35 cellular contexts compared by ENCODE assay signal in genomic region chr14:55645845-55646832, GRCh38.
A peak's percentile ranks its signal among the peaks of the same experiment; 100 is the strongest.
DNase-seq lines count a peak whose midpoint lies in the region; ATAC-seq and TF ChIP-seq lines count a peak whose summit lies in the region.
"Had no signal": no experiment of that assay in that cellular context is flagged by ENCODE, and none has a peak within 500 bp of the region (broad histone marks: within the 10 kb centered on the region; RNA-seq: fewer than 3 reads in every experiment).

No MANE protein-coding gene starts in this region.

- no peak for DNase-seq in CD4-positive, alpha-beta memory T cell
- DNase-seq in Panc1 (ENCODE audit: low read depth, low spot score) (no peak), psoas muscle (no peak), Right ventricle myocardium inferior (ENCODE audit: missing footprints) (no peak), SW 1271 (lab: John Stamatoyannopoulos, UW) (no peak)
- DNase-seq in effector memory CD8-positive, alpha-beta T cell, result no peak
- DNase-seq in stimulated activated CD4-positive, alpha-beta T cell treated with anti-CD3 and anti-CD28 coated beads, Interleukin-2, amount 100 ng/mL, for 24 hours, result no peak
- DNase-seq: activated CD4-positive, CD25-positive, alpha-beta regulatory T cell; activated CD8-positive, alpha-beta memory T cell treated with anti-CD3 and anti-CD28 coated beads, Interleukin-2, amount 50 U/mL, for 4 hours; BE2C; Caco-2; DMS53; effector CD8-positive, alpha-beta T cell; glutamatergic neuron; IMR-90; islet precursor cell; left lung; NCI-H146; NCI-H2107; NCI-H82; RPMI8226; sigmoid colon; stimulated activated CD4-positive, alpha-beta T cell treated with anti-CD3 and anti-CD28 coated beads, Interleukin-4, amount 100 ng/mL, for 4 hours; stimulated activated naive CD4-positive, alpha-beta T cell; T-helper 1 cell; upper lobe of left lung had no signal

- no peak overlapping the region for H3K4me3 ChIP-seq in CD4-positive, alpha-beta memory T cell (ENCODE audit: low read length in 2 of 2)
- H3K4me3 ChIP-seq in Panc1 (ENCODE audit: low read depth in 2 of 2, low read length in 2 of 2) (no peak overlapping the region), psoas muscle (no peak overlapping the region)
- H3K4me3 ChIP-seq: cardiac muscle cell, coronary artery, HAP-1, left lung, prostate gland, sigmoid colon, SJSA1, upper lobe of left lung had no signal

- in situ Hi-C loops in Panc1 (cut with HindIII; ENCODE audit: low pct_unique_long_range_greater_than_20kb, low sequenced_read_pairs), result no loop called here

- no peaks in the 10 kb centered on the region for H3K9me3 ChIP-seq in CD4-positive, alpha-beta memory T cell (ENCODE audit: control insufficient read depth in 1 of 2, low read length in 2 of 2)
- H3K9me3 ChIP-seq in Panc1 (ENCODE audit: control insufficient read depth, insufficient read depth, low read depth, low read length) (no peaks in the 10 kb centered on the region), psoas muscle (no peaks in the 10 kb centered on the region)
- H3K9me3 ChIP-seq: BE2C, Caco-2, HAP-1, left lung, neutrophil, prostate gland, sigmoid colon, SJSA1, upper lobe of left lung had no signal

- no peak for TF ChIP-seq CTCF in Panc1 (IDR thresholded peaks at IDR 0.05)
- no peak for TF ChIP-seq CTCF in psoas muscle (IDR thresholded peaks at IDR 0.05)

- no peak overlapping the region for H3K27ac ChIP-seq in CD4-positive, alpha-beta memory T cell (ENCODE audit: low read depth, low read length)
- H3K27ac ChIP-seq in Panc1 (ENCODE audit: low read length), result no peak overlapping the region
- peak overlapping the region; percentile 72 for H3K27ac ChIP-seq in psoas muscle
- H3K27ac ChIP-seq: cardiac muscle cell, coronary artery, left lung, prostate gland, sigmoid colon, SJSA1, upper lobe of left lung had no signal

- POLR2A ChIA-PET in CD4-positive, alpha-beta memory T cell (lab: Charles Lee; ENCODE audit: partially characterized antibody), result no interaction called here
- POLR2A ChIA-PET in Panc1 (lab: Charles Lee), result no interaction called here

- H3K4me3 Mint-ChIP-seq in CD4-positive, alpha-beta memory T cell, result no peak overlapping the region
- H3K4me3 Mint-ChIP-seq in effector memory CD8-positive, alpha-beta T cell, result no peak overlapping the region
- H3K4me3 Mint-ChIP-seq: activated naive CD8-positive, alpha-beta T cell; memory B cell had no signal

- no peak for ATAC-seq in Panc1
- ATAC-seq in effector memory CD8-positive, alpha-beta T cell (replicated peaks), result no peak
- ATAC-seq in psoas muscle, result peak; percentile 49 to 90 (median 78)
- ATAC-seq in GM21786 (IDR thresholded peaks at IDR 0.05; ENCODE audit: unreplicated experiment), result no peak
- no peak for ATAC-seq in Right ventricle myocardium inferior
- ATAC-seq: left lung had no signal

- CTCF ChIA-PET in CD4-positive, alpha-beta memory T cell (lab: Charles Lee; ENCODE audit: partially characterized antibody), result no interaction called here
- CTCF ChIA-PET in Panc1 (lab: Charles Lee), result no interaction called here

- WGBS in psoas muscle, 3 donors, result 70 to 88% (median 72%) methylated on average over 2 of the region's 2 CpGs

- H3K27ac Mint-ChIP-seq in CD4-positive, alpha-beta memory T cell, result peak overlapping the region in 5 of 7 donors; percentile 19 to 76 (median 70)
- H3K27ac Mint-ChIP-seq in effector memory CD8-positive, alpha-beta T cell, result peak overlapping the region; percentile 27 to 79
- H3K27ac Mint-ChIP-seq: activated naive CD8-positive, alpha-beta T cell; memory B cell had no signal

- H3K36me3 ChIP-seq in CD4-positive, alpha-beta memory T cell (ENCODE audit: insufficient read depth, low read length), result peaks cover 40% of the 10 kb centered on the region
- H3K36me3 ChIP-seq in Panc1 (ENCODE audit: control insufficient read depth, insufficient read depth, low read length) (peaks cover 45% of the 10 kb centered on the region), psoas muscle (ENCODE audit: insufficient read depth in 1 of 2, low read depth in 1 of 2) (peaks cover 6 to 75% of the 10 kb centered on the region in 2 donors)
- H3K36me3 ChIP-seq: prostate gland had no signal

- no peaks in the 10 kb centered on the region for H3K4me1 ChIP-seq in CD4-positive, alpha-beta memory T cell (ENCODE audit: insufficient read depth, low read length)
- H3K4me1 ChIP-seq in Panc1 (ENCODE audit: control insufficient read depth, insufficient read depth, low read length) (no peaks in the 10 kb centered on the region), psoas muscle (peaks cover 19% of the 10 kb centered on the region)
- H3K4me1 ChIP-seq: BE2C, Caco-2, left lung, prostate gland, sigmoid colon, SJSA1, upper lobe of left lung had no signal

- no peaks in the 10 kb centered on the region for H3K27me3 ChIP-seq in CD4-positive, alpha-beta memory T cell (ENCODE audit: insufficient read depth, low read length)
- H3K27me3 ChIP-seq in Panc1 (ENCODE audit: control insufficient read depth, insufficient read depth, low read length) (no peaks in the 10 kb centered on the region), psoas muscle (ENCODE audit: insufficient read depth in 3 of 3, low read length in 2 of 3) (no peaks in the 10 kb centered on the region)
- H3K27me3 ChIP-seq: BE2C, cardiac muscle cell, left lung, neutrophil, sigmoid colon, SJSA1, upper lobe of left lung had no signal

- no peaks in the 10 kb centered on the region for H3K27me3 Mint-ChIP-seq in CD4-positive, alpha-beta memory T cell
- no peaks in the 10 kb centered on the region for H3K27me3 Mint-ChIP-seq in effector memory CD8-positive, alpha-beta T cell
- H3K27me3 Mint-ChIP-seq: activated naive CD8-positive, alpha-beta T cell; memory B cell had no signal

- no peaks in the 10 kb centered on the region for H3K9me3 Mint-ChIP-seq in CD4-positive, alpha-beta memory T cell
- no peaks in the 10 kb centered on the region for H3K9me3 Mint-ChIP-seq in effector memory CD8-positive, alpha-beta T cell
- H3K9me3 Mint-ChIP-seq: memory B cell had no signal

- intact Hi-C loops in CD4-positive, alpha-beta memory T cell (cut with micrococcal nuclease), result loop anchor here (10.0 kb wide), 1 partner anchor 431 kb away; no protein-coding TSS in a partner anchor
- intact Hi-C loops in Panc1 (cut with micrococcal nuclease; ENCODE audit: unreplicated experiment), result no loop called here
- intact Hi-C loops in psoas muscle (cut with DNase I), result no loop called here
- intact Hi-C loops in Right ventricle myocardium inferior (cut with DNase I), result no loop called here

- BruUV-seq in Panc1 (replicated peaks; lab: Mats Ljungman, UMichigan), result TSS peak; percentile 29

- peaks cover 0 to 7% (median 2%) of the 10 kb centered on the region in 4 donors for H3K4me1 Mint-ChIP-seq in CD4-positive, alpha-beta memory T cell
- H3K4me1 Mint-ChIP-seq in effector memory CD8-positive, alpha-beta T cell (ENCODE audit: low read depth in 2 of 2), result peaks cover 3 to 17% of the 10 kb centered on the region in 2 donors
- H3K4me1 Mint-ChIP-seq: memory B cell had no signal

- H3K36me3 Mint-ChIP-seq in CD4-positive, alpha-beta memory T cell, result peaks cover 54 to 62% of the 10 kb centered on the region in 2 donors
- peaks cover 40% of the 10 kb centered on the region for H3K36me3 Mint-ChIP-seq in effector memory CD8-positive, alpha-beta T cell (ENCODE audit: insufficient read depth)

Comparison
In these comparisons a context has a peak if more than half of its experiments do, and no peak if none do; other contexts are left out.
1. ATAC-seq: peak in psoas muscle (4 of 4); none in Panc1 (single experiment), effector memory CD8-positive, alpha-beta T cell (single experiment), GM21786 (single experiment) and Right ventricle myocardium inferior (single experiment).